In genomic region chr2:202064206-202064880, GRCh38 we compare ENCODE assay signal across 10 cellular contexts. TPM values are rescaled to one million over a fixed set of nuclear protein-coding genes. Genes with fewer than 3 reads are reported as not detected.
A peak's percentile ranks its signal among the peaks of the same experiment; 100 is the strongest.
DNase-seq lines count a peak whose midpoint lies in the region; ATAC-seq and TF ChIP-seq lines count a peak whose summit lies in the region.
"Had no signal": no experiment of that assay in that cellular context is flagged by ENCODE, and none has a peak within 500 bp of the region (broad histone marks: within the 10 kb centered on the region; RNA-seq: fewer than 3 reads in every experiment).

No MANE protein-coding gene starts in this region.

- no peak overlapping the region for H3K4me3 ChIP-seq in endodermal cell (ENCODE audit: low read length)
- H3K4me3 ChIP-seq in neural cell (ENCODE audit: low read length) = no peak overlapping the region

- H3K36me3 ChIP-seq in endodermal cell (ENCODE audit: control insufficient read depth, insufficient read depth, low read length) = no peaks in the 10 kb centered on the region
- H3K36me3 ChIP-seq in neural cell (ENCODE audit: insufficient read depth, low read length) = no peaks in the 10 kb centered on the region

- H3K27ac Mint-ChIP-seq in endodermal cell = peak overlapping the region; percentile 78
- H3K27ac Mint-ChIP-seq in activated naive CD8-positive, alpha-beta T cell treated with anti-CD3 and anti-CD28 coated beads for 36 hours = no peak overlapping the region

- WGBS in endodermal cell (ENCODE audit: insufficient coverage in 1 of 2, insufficient read length in 1 of 2), 2 experiments = 38 to 54% methylated on average over 1 to 3 of the region's 3 CpGs

- no peak for ATAC-seq in HG03565 (IDR thresholded peaks at IDR 0.05; ENCODE audit: unreplicated experiment)

- H3K27me3 Mint-ChIP-seq in endodermal cell (ENCODE audit: insufficient read depth) = no peaks in the 10 kb centered on the region
- H3K27me3 Mint-ChIP-seq in activated naive CD8-positive, alpha-beta T cell treated with anti-CD3 and anti-CD28 coated beads for 36 hours = peaks cover 6% of the 10 kb centered on the region

- peaks cover 11% of the 10 kb centered on the region for H3K4me1 Mint-ChIP-seq in endodermal cell
- H3K4me1 Mint-ChIP-seq in activated naive CD8-positive, alpha-beta T cell treated with anti-CD3 and anti-CD28 coated beads for 36 hours = peaks cover 4% of the 10 kb centered on the region

- H3K9me3 Mint-ChIP-seq in endodermal cell = no peaks in the 10 kb centered on the region
- no peaks in the 10 kb centered on the region for H3K9me3 Mint-ChIP-seq in activated naive CD8-positive, alpha-beta T cell treated with anti-CD3 and anti-CD28 coated beads for 36 hours

- H3K27ac ChIP-seq in endodermal cell (ENCODE audit: low read depth, low read length) (peak overlapping the region; percentile 100), neural cell (ENCODE audit: low read length) (no peak overlapping the region)

- no peaks in the 10 kb centered on the region for H4K20me1 ChIP-seq in neural cell (ENCODE audit: insufficient read depth)

- H3K9me2 ChIP-seq in neural cell (ENCODE audit: insufficient read depth, low read length) = no peaks in the 10 kb centered on the region

- H3F3A ChIP-seq in neural cell (ENCODE audit: insufficient read depth, low read length, poor library complexity, severe bottlenecking) = peaks cover 4% of the 10 kb centered on the region

- H2AFZ ChIP-seq in neural cell (ENCODE audit: low read depth, low read length) = peak overlapping the region; percentile 5

- H3K9ac ChIP-seq in endodermal cell (ENCODE audit: extremely low read depth, low read length, poor library complexity, severe bottlenecking) = no peak overlapping the region
- no peak overlapping the region for H3K9ac ChIP-seq in neural cell (ENCODE audit: low read length)

- peaks cover 4% of the 10 kb centered on the region for H3K4me1 ChIP-seq in endodermal cell (ENCODE audit: control insufficient read depth, insufficient read depth, low read length)

- no peaks in the 10 kb centered on the region for H3K9me3 ChIP-seq in endodermal cell (ENCODE audit: control insufficient read depth, low read length)
- no peaks in the 10 kb centered on the region for H3K9me3 ChIP-seq in neural cell (ENCODE audit: low read length)

- TF ChIP-seq EP300 in neural cell (conservative IDR thresholded peaks at IDR 0.05; ENCODE audit: poor library complexity, severe bottlenecking) = no peak

- no peak overlapping the region for H3K4me2 ChIP-seq in neural cell (ENCODE audit: low read length)

- peak; percentile 75 for DNase-seq in COLO829 (ENCODE audit: low spot score)
- DNase-seq in NCI-H128 (lab: John Stamatoyannopoulos, UW; ENCODE audit: unreplicated experiment) = peak; percentile 4
- DNase-seq in endodermal cell = peak; percentile 70
- DNase-seq in SKM-1 treated with dmso at 0.1 percent for 144 hours (lab: John Stamatoyannopoulos, UW; ENCODE audit: unreplicated experiment) = no peak
- DNase-seq in NCI-H1436 (lab: John Stamatoyannopoulos, UW) = no peak
- no peak for DNase-seq in activated naive CD8-positive, alpha-beta T cell treated with anti-CD3 and anti-CD28 coated beads for 36 hours

- TF ChIP-seq CTCF in endodermal cell (conservative IDR thresholded peaks at IDR 0.05) = no peak
- TF ChIP-seq CTCF in neural cell (IDR thresholded peaks at IDR 0.05; ENCODE audit: poor library complexity, severe bottlenecking) = no peak

- no peak overlapping the region for H3K4me3 Mint-ChIP-seq in endodermal cell
- H3K4me3 Mint-ChIP-seq in activated naive CD8-positive, alpha-beta T cell treated with anti-CD3 and anti-CD28 coated beads for 36 hours = no peak overlapping the region

- no peaks in the 10 kb centered on the region for H3K36me3 Mint-ChIP-seq in endodermal cell (ENCODE audit: low read depth)
- no peaks in the 10 kb centered on the region for H3K36me3 Mint-ChIP-seq in activated naive CD8-positive, alpha-beta T cell treated with anti-CD3 and anti-CD28 coated beads for 36 hours

- H3K79me2 ChIP-seq in neural cell (replicated peaks; ENCODE audit: insufficient read depth, low read length) = no peaks in the 10 kb centered on the region

- no peak for TF ChIP-seq RAD21 in neural cell (conservative IDR thresholded peaks at IDR 0.05)

- H3K27me3 ChIP-seq in endodermal cell (ENCODE audit: control insufficient read depth, insufficient read depth, low read length, poor library complexity, severe bottlenecking) (no peaks in the 10 kb centered on the region), neural cell (ENCODE audit: insufficient read depth, low read depth, low read length) (no peaks in the 10 kb centered on the region)

TF ChIP-seq in neural cell, 6 proteins besides CTCF, POLR2A, EP300 and RAD21:
- TF ChIP-seq EZH2 (IDR thresholded peaks at IDR 0.05; ENCODE audit: borderline replicate concordance, insufficient read depth, low read length, poor library complexity, severe bottlenecking) = no peak
- TF ChIP-seq SMC3 (conservative IDR thresholded peaks at IDR 0.05; ENCODE audit: poor library complexity) = no peak
- no peak for TF ChIP-seq POLR2AphosphoS5 (IDR thresholded peaks at IDR 0.05)
- peak; percentile 21 for TF ChIP-seq REST (IDR thresholded peaks at IDR 0.05; ENCODE audit: borderline replicate concordance)

RNA-seq across cellular contexts. Expression of gene KIAA2012, which starts 8.7 kb away (rescaled TPM):
- total RNA-seq in endodermal cell = 1 to 10 TPM in 1 of 2 donors, under 1 TPM in 1; 0.62 to 1.0 TPM
- polyA plus RNA-seq in endodermal cell (2013, experiment 1 of 2) = 0.43 TPM
- 0.33 TPM for polyA plus RNA-seq in endodermal cell (2013, experiment 2 of 2)
- not detected in 2 replicates for polyA plus RNA-seq in neural cell
- 0.46 TPM in 1 of 2 replicates, not detected in the other for polyA minus RNA-seq in neural cell
- not detected for total RNA-seq in activated naive CD8-positive, alpha-beta T cell treated with anti-CD3 and anti-CD28 coated beads for 36 hours
- total RNA-seq: lung microvascular endothelial cell; T-helper 2 cell treated with Interferon-gamma antibody and Interleukin-4, amounts not matched to agents 100 ng/mL and 5 ng/mL, for 36 hours had no signal

RNA-seq across cellular contexts. Expression of gene FZD7, which starts 30.7 kb away (rescaled TPM):
- total RNA-seq in endodermal cell = 100 to 1,000 TPM; 193 to 266 TPM
- polyA plus RNA-seq in endodermal cell (2013, experiment 1 of 2) = 133 TPM
- polyA plus RNA-seq in endodermal cell (2013, experiment 2 of 2) = 134 TPM
- polyA plus RNA-seq in neural cell = 0.76 and 1.8 TPM in 2 replicates
- polyA minus RNA-seq in neural cell = 2.4 and 2.5 TPM in 2 replicates
- under 1 TPM; 0.52 to 0.68 TPM for total RNA-seq in activated naive CD8-positive, alpha-beta T cell treated with anti-CD3 and anti-CD28 coated beads for 36 hours

Comparison
In these comparisons a context has a peak if more than half of its experiments do, and no peak if none do; other contexts are left out.
1. DNase-seq: peak in COLO829 (single experiment), NCI-H128 (single experiment) and endodermal cell (single experiment); none in SKM-1 treated with dmso at 0.1 percent for 144 hours (single experiment), NCI-H1436 (single experiment) and activated naive CD8-positive, alpha-beta T cell treated with anti-CD3 and anti-CD28 coated beads for 36 hours (single experiment).
2. RNA of gene FZD7, which starts 30.7 kb away (total RNA-seq): 193 to 266 TPM in endodermal cell; 0.52 to 0.68 TPM in activated naive CD8-positive, alpha-beta T cell treated with anti-CD3 and anti-CD28 coated beads for 36 hours; every median in the first group is over 100 times any median in the second.